8 cellular contexts compared by ENCODE assay signal in genomic region chr9:113650207-113651131, GRCh38.
DNase-seq lines count a peak whose midpoint lies in the region; ATAC-seq and TF ChIP-seq lines count a peak whose summit lies in the region.

No MANE protein-coding gene starts in this region.

- no peak overlapping the region for H3K27ac ChIP-seq in lower lobe of right lung

- peak; percentile 69 for ATAC-seq in SK-N-SH treated with all-trans-retinoic acid at 6 μM for 48 hours
- ATAC-seq in GM19035 (IDR thresholded peaks at IDR 0.05; ENCODE audit: unreplicated experiment): no peak
- ATAC-seq in lower lobe of right lung: no peak
- no peak for ATAC-seq in GM19397 (IDR thresholded peaks at IDR 0.05; ENCODE audit: unreplicated experiment)
- ATAC-seq in HG03045 (IDR thresholded peaks at IDR 0.05; ENCODE audit: unreplicated experiment): no peak

- H3K9me3 ChIP-seq in lower lobe of right lung: no peaks in the 10 kb centered on the region

- H3K4me3 ChIP-seq in lower lobe of right lung: no peak overlapping the region

- no peaks in the 10 kb centered on the region for H3K36me3 ChIP-seq in lower lobe of right lung

- no peaks in the 10 kb centered on the region for H3K27me3 ChIP-seq in lower lobe of right lung (ENCODE audit: low read depth)

- H3K4me1 ChIP-seq in lower lobe of right lung: peaks cover 14% of the 10 kb centered on the region

- no peak for TF ChIP-seq CTCF in AG09319 (IDR thresholded peaks at IDR 0.05; ENCODE audit: low read depth, low read length)
- TF ChIP-seq CTCF in lower lobe of right lung (IDR thresholded peaks at IDR 0.05): no peak

- DNase-seq in AG09319 (ENCODE audit: extremely low read depth, low read depth): peak; percentile 52
- peak; percentile 76 for DNase-seq in HuH-7.5 (ENCODE audit: low spot score)
- DNase-seq in iris pigment epithelial cell (ENCODE audit: low read depth): peak; percentile 92
- no peak for DNase-seq in lower lobe of right lung

- intact Hi-C loops in lower lobe of right lung (cut with DNase I): no loop called here

TF ChIP-seq in SK-N-SH treated with all-trans-retinoic acid at 6 μM for 48 hours, 23 proteins besides CTCF, POLR2A, EP300 and RAD21:
- TF ChIP-seq ISL1 (CRISPR knock-in tag; IDR thresholded peaks at IDR 0.05) (no peak), ZNF70 (CRISPR knock-in tag; IDR thresholded peaks at IDR 0.05) (no peak), ESRRG (CRISPR knock-in tag; IDR thresholded peaks at IDR 0.05) (no peak), TCF4 (CRISPR knock-in tag; IDR thresholded peaks at IDR 0.05; ENCODE audit: borderline replicate concordance) (no peak), BACH2 (CRISPR knock-in tag; IDR thresholded peaks at IDR 0.05; ENCODE audit: borderline replicate concordance) (no peak)
